Comparison of ENCODE assay signal across 8 cellular contexts in genomic region chr11:47408598-47409439, GRCh38. TPM values are rescaled to one million over a fixed set of nuclear protein-coding genes. Genes with fewer than 3 reads are reported as not detected.
DNase-seq lines count a peak whose midpoint lies in the region; ATAC-seq and TF ChIP-seq lines count a peak whose summit lies in the region.

No MANE protein-coding gene starts in this region.

- peak; percentile 69 for DNase-seq in H7
- DNase-seq in epithelial cell of prostate (ENCODE audit: low read depth, low spot score), result peak; percentile 55
- DNase-seq in naive B cell, result no peak
- DNase-seq in NCI-H2029 (lab: John Stamatoyannopoulos, UW), result no peak
- no peak for DNase-seq in SKM-1 (lab: John Stamatoyannopoulos, UW; ENCODE audit: unreplicated experiment)
- DNase-seq in SK-N-DZ (ENCODE audit: low spot score), result no peak

- H3K27ac ChIP-seq in C4-2B (peak overlapping the region; percentile 89), SU-DHL-6 (ENCODE audit: low read depth, low read length) (peak overlapping the region; percentile 15; the same call in 1 of the 2 replicates), epithelial cell of prostate (peak overlapping the region; percentile 97)

- peaks cover 25 to 37% (median 29%) of the 10 kb centered on the region in 3 donors for H3K4me1 Mint-ChIP-seq in naive B cell

- H3K27me3 Mint-ChIP-seq in naive B cell, result no peaks in the 10 kb centered on the region

- H3K9me3 ChIP-seq in SU-DHL-6 (ENCODE audit: insufficient read depth, low read length), result no peaks in the 10 kb centered on the region

- H3K27me3 ChIP-seq in H7 (ENCODE audit: control insufficient read depth, insufficient read depth, low read length) (no peaks in the 10 kb centered on the region), SU-DHL-6 (ENCODE audit: low read length) (no peaks in the 10 kb centered on the region)

- peak overlapping the region; percentile 92 for H3K4me2 ChIP-seq in SU-DHL-6 (ENCODE audit: low read depth, low read length, poor library complexity, severe bottlenecking)

- H3K27ac Mint-ChIP-seq in naive B cell, result peak overlapping the region; percentile 91 to 99 (median 94)

- TF ChIP-seq CTCF in C4-2B (conservative IDR thresholded peaks at IDR 0.05) (no peak), SU-DHL-6 (IDR thresholded peaks at IDR 0.05; ENCODE audit: insufficient read depth, low read length, poor library complexity, severe bottlenecking) (no peak)

- H3K4me3 ChIP-seq in H7 (ENCODE audit: insufficient read depth, low read depth, low read length) (peak overlapping the region; percentile 84), SU-DHL-6 (ENCODE audit: insufficient read depth, low read length, poor library complexity, severe bottlenecking) (peak overlapping the region; percentile 61)

- H3K9me2 ChIP-seq in SU-DHL-6 (replicated peaks; ENCODE audit: insufficient read depth, low read length), result no peaks in the 10 kb centered on the region

- no peaks in the 10 kb centered on the region for H3K36me3 Mint-ChIP-seq in naive B cell

- H3K36me3 ChIP-seq in H7 (replicated peaks; ENCODE audit: control insufficient read depth, insufficient read depth, low read length), result peaks cover 3% of the 10 kb centered on the region
- H3K36me3 ChIP-seq in SU-DHL-6 (ENCODE audit: low read length), result no peaks in the 10 kb centered on the region

- no peak for ATAC-seq in naive B cell (ENCODE audit: low read depth in 2 of 2)

- H3K9me3 Mint-ChIP-seq in naive B cell, result no peaks in the 10 kb centered on the region

- H3F3A ChIP-seq in SU-DHL-6 (ENCODE audit: insufficient read depth), result peaks cover 28% of the 10 kb centered on the region

- H3K79me2 ChIP-seq in SU-DHL-6 (ENCODE audit: insufficient read depth, low read length), result no peaks in the 10 kb centered on the region

- H2AFZ ChIP-seq in SU-DHL-6 (ENCODE audit: low read depth, low read length, severe bottlenecking), result peak overlapping the region; percentile 92

- H3K9ac ChIP-seq in SU-DHL-6 (ENCODE audit: low read length), result peak overlapping the region; percentile 75

- peak overlapping the region; percentile 78 to 97 (median 92) for H3K4me3 Mint-ChIP-seq in naive B cell

- no peaks in the 10 kb centered on the region for H4K20me1 ChIP-seq in SU-DHL-6 (ENCODE audit: low read depth, low read length)

RNA-seq across cellular contexts. Expression of gene SLC39A13, which starts 0.4 kb away (rescaled TPM):
- 26.7 and 29.0 TPM in 2 replicates for total RNA-seq in H7 (2014; rRNA removed; shearing (Covaris generic))
- polyA plus RNA-seq in naive B cell (ENCODE audit: low read depth in 6 of 6), result 10 to 100 TPM in 5 of 6 donors, 1 to 10 TPM in 1; 7.5 to 21.9 (median 17.2) TPM
- polyA plus RNA-seq in SK-N-DZ (2014; cell fraction: cytosol; rRNA removed), result 27.2 and 37.3 TPM in 2 replicates
- polyA plus RNA-seq in SK-N-DZ (2014; cell fraction: nucleus; rRNA removed), result 82.3 and 117 TPM in 2 replicates

RNA-seq across cellular contexts. Expression of gene PSMC3, which starts 17.4 kb away (rescaled TPM):
- 132 and 162 TPM in 2 replicates for total RNA-seq in H7 (2014; rRNA removed; shearing (Covaris generic))
- polyA plus RNA-seq in naive B cell (ENCODE audit: low read depth in 6 of 6), result 100 to 1,000 TPM in 2 of 6 donors, 10 to 100 TPM in 4; 78.6 to 109 (median 95.1) TPM
- polyA plus RNA-seq in SK-N-DZ (2014; cell fraction: cytosol; rRNA removed), result 322 and 344 TPM in 2 replicates
- polyA plus RNA-seq in SK-N-DZ (2014; cell fraction: nucleus; rRNA removed), result 120 and 171 TPM in 2 replicates

RNA-seq across cellular contexts. Expression of gene SPI1, which starts 30.5 kb away (rescaled TPM):
- total RNA-seq in H7 (2014; rRNA removed; shearing (Covaris generic)), result 0.42 and 0.81 TPM in 2 replicates
- polyA plus RNA-seq in naive B cell (ENCODE audit: low read depth in 6 of 6), result 10 to 100 TPM; 42.8 to 74.6 (median 51.7) TPM
- polyA plus RNA-seq in SK-N-DZ (2014; cell fraction: cytosol; rRNA removed), result 0.29 and 0.31 TPM in 2 replicates
- polyA plus RNA-seq in SK-N-DZ (2014; cell fraction: nucleus; rRNA removed), result not detected in 2 replicates

RNA-seq across cellular contexts. Expression of gene RAPSN, which starts 40.1 kb away (rescaled TPM):
- 0.33 and 0.42 TPM in 2 replicates for total RNA-seq in H7 (2014; rRNA removed; shearing (Covaris generic))
- polyA plus RNA-seq in naive B cell (ENCODE audit: low read depth in 6 of 6), result not detected
- polyA plus RNA-seq in SK-N-DZ (2014; cell fraction: cytosol; rRNA removed), result 0.28 and 1.2 TPM in 2 replicates
- polyA plus RNA-seq in SK-N-DZ (2014; cell fraction: nucleus; rRNA removed), result 0.31 TPM in 1 of 2 replicates, not detected in the other

RNA-seq across cellular contexts. Expression of gene MYBPC3, which starts 56.3 kb away (rescaled TPM):
- total RNA-seq in H7 (2014; rRNA removed; shearing (Covaris generic)), result not detected in 2 replicates
- polyA plus RNA-seq in naive B cell (ENCODE audit: low read depth in 6 of 6), result not detected
- not detected in 2 replicates for polyA plus RNA-seq in SK-N-DZ (2014; cell fraction: cytosol; rRNA removed)
- polyA plus RNA-seq in SK-N-DZ (2014; cell fraction: nucleus; rRNA removed), result 0.40 and 0.79 TPM in 2 replicates

Comparison
In these comparisons a context has a peak if more than half of its experiments do, and no peak if none do; other contexts are left out.
1. H3K27ac ChIP-seq: peak in every context shown above with its lines; median percentile 97 in epithelial cell of prostate; 89 in C4-2B; 15 in SU-DHL-6.
2. DNase-seq: peak in H7 (single experiment) and epithelial cell of prostate (single experiment); none in naive B cell (single experiment), NCI-H2029 (single experiment), SKM-1 (single experiment) and SK-N-DZ (single experiment).